19 cellular contexts compared by ENCODE assay signal in the genomic region with DNA sequence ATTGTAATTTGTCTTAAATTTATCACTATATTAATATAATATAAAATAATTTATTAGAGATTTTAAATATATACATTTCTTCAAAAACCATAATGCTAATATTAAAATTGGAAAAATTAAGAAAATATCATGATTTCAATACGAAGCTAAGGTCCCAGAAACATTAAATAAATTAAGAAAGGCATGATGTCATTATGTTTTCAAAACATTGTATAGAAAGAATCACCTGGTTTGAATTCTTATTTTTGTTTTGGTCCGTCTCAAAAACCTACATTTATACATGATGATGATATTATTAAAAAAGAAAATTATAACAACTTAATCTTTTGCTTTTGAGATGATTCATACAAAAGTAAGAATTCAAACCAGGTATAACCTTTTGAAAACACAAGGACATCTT. TPM values are rescaled to one million over a fixed set of nuclear protein-coding genes. Genes with fewer than 3 reads are reported as not detected.
A peak's percentile ranks its signal among the peaks of the same experiment; 100 is the strongest.
DNase-seq lines count a peak whose midpoint lies in the region; ATAC-seq, FAIRE-seq and TF ChIP-seq lines count a peak whose summit lies in the region.
"Had no signal": no experiment of that assay in that cellular context is flagged by ENCODE, and none has a peak within 500 bp of the region (broad histone marks: within the 10 kb centered on the region; RNA-seq: fewer than 3 reads in every experiment).

No MANE protein-coding gene starts in this region.

- H3F3A ChIP-seq in neural progenitor cell (ENCODE audit: low read depth): no peaks in the 10 kb centered on the region

- no peak overlapping the region for H3K9ac ChIP-seq in neural progenitor cell

- H3K79me2 ChIP-seq in neural progenitor cell (ENCODE audit: low read depth): no peaks in the 10 kb centered on the region

- POLR2A ChIA-PET in T-cell (lab: Charles Lee): no interaction called here

- H3K4me3 ChIP-seq in neural progenitor cell: no peak overlapping the region
- H3K4me3 ChIP-seq: HAP-1 had no signal

- no peaks in the 10 kb centered on the region for H4K20me1 ChIP-seq in neural progenitor cell (ENCODE audit: low read depth)

- H3K27me3 Mint-ChIP-seq in osteocyte (ENCODE audit: unreplicated experiment) (no peaks in the 10 kb centered on the region), T-cell (no peaks in the 10 kb centered on the region), neural progenitor cell (ENCODE audit: insufficient read depth, low read depth) (no peaks in the 10 kb centered on the region)
- H3K27me3 Mint-ChIP-seq: B cell had no signal

- CTCF ChIA-PET in T-cell (lab: Charles Lee): no interaction called here

- H3K4me3 Mint-ChIP-seq in osteocyte (ENCODE audit: unreplicated experiment): no peak overlapping the region
- no peak overlapping the region for H3K4me3 Mint-ChIP-seq in T-cell
- H3K4me3 Mint-ChIP-seq in neural progenitor cell: no peak overlapping the region
- H3K4me3 Mint-ChIP-seq: B cell; CD4-positive, alpha-beta T cell had no signal

- H3K27ac ChIP-seq in neural progenitor cell: no peak overlapping the region

- no peak overlapping the region for H3K4me2 ChIP-seq in neural progenitor cell

- H3K4me1 Mint-ChIP-seq in osteocyte (ENCODE audit: unreplicated experiment) (peaks cover 41% of the 10 kb centered on the region), T-cell (no peaks in the 10 kb centered on the region), neural progenitor cell (no peaks in the 10 kb centered on the region)
- H3K4me1 Mint-ChIP-seq: B cell had no signal

- no peaks in the 10 kb centered on the region for H3K9me3 Mint-ChIP-seq in osteocyte (ENCODE audit: unreplicated experiment)
- H3K9me3 Mint-ChIP-seq in T-cell: peaks cover 0 to 4% (median 0%) of the 10 kb centered on the region in 3 donors
- no peaks in the 10 kb centered on the region for H3K9me3 Mint-ChIP-seq in neural progenitor cell

- FAIRE-seq in A204.1 (lab: Jason Lieb, UNC): peak; percentile 83
- peak; percentile 33 for FAIRE-seq in TTC549 (lab: Jason Lieb, UNC)
- FAIRE-seq in frontal cortex (lab: Jason Lieb, UNC): peak; percentile 96
- FAIRE-seq: GM12891, H1 had no signal

- H3K36me3 Mint-ChIP-seq in osteocyte (ENCODE audit: unreplicated experiment): peaks cover 30% of the 10 kb centered on the region
- no peaks in the 10 kb centered on the region for H3K36me3 Mint-ChIP-seq in T-cell
- no peaks in the 10 kb centered on the region for H3K36me3 Mint-ChIP-seq in neural progenitor cell

- DNase-seq in frontal cortex (ENCODE audit: low spot score in 2 of 2) (no peak), osteocyte (ENCODE audit: extremely low spot score, unreplicated experiment) (no peak), left lobe of liver (ENCODE audit: low spot score) (no peak), T-cell (no peak), AML-193 (lab: John Stamatoyannopoulos, UW) (no peak), neural progenitor cell (ENCODE audit: low spot score) (no peak)
- DNase-seq: 8988T; ACHN; C1 segment of cervical spinal cord; CD4-positive, alpha-beta T cell; DMS79; HFFc6 had no signal

- no peak for ATAC-seq in left lobe of liver
- ATAC-seq in T-cell (replicated peaks in 1 of 4): no peak

- no peaks in the 10 kb centered on the region for H3K9me3 ChIP-seq in neural progenitor cell (ENCODE audit: low read depth)
- H3K9me3 ChIP-seq: HAP-1 had no signal

- no peaks in the 10 kb centered on the region for H3K27me3 ChIP-seq in neural progenitor cell

- H3K4me1 ChIP-seq in neural progenitor cell: no peaks in the 10 kb centered on the region
- H3K4me1 ChIP-seq: HAP-1 had no signal

- TF ChIP-seq CTCF in osteocyte (IDR thresholded peaks at IDR 0.05) (no peak), neural progenitor cell (IDR thresholded peaks at IDR 0.05) (no peak)

- no peak overlapping the region for H2AFZ ChIP-seq in neural progenitor cell (replicated peaks)

- H3K27ac Mint-ChIP-seq in osteocyte (ENCODE audit: unreplicated experiment): peak overlapping the region; percentile 56
- H3K27ac Mint-ChIP-seq in T-cell: no peak overlapping the region
- no peak overlapping the region for H3K27ac Mint-ChIP-seq in neural progenitor cell
- H3K27ac Mint-ChIP-seq: B cell; CD4-positive, alpha-beta T cell; HFFc6 had no signal

- no peaks in the 10 kb centered on the region for H3K36me3 ChIP-seq in neural progenitor cell
- H3K36me3 ChIP-seq: HAP-1 had no signal

RNA-seq across cellular contexts. Expression of gene EDIL3, which starts 8.2 kb away (rescaled TPM):
- total RNA-seq in frontal cortex (59.1 TPM), osteocyte (470 and 495 TPM in 2 replicates), left lobe of liver (0.20 TPM), T-cell (under 1 TPM in 3 of 5 donors, not detected in 2; 0.07 to 0.18 (median 0.16) TPM), neural progenitor cell (ENCODE audit: low replicate concordance) (7.8 and 13.8 TPM in 2 replicates)
- total RNA-seq: B cell; CD4-positive, alpha-beta T cell; G401 had no signal
